In genomic region chr18:55853268-55853667, GRCh38 we compare ENCODE assay signal across 13 cellular contexts.
DNase-seq lines count a peak whose midpoint lies in the region; TF ChIP-seq lines count a peak whose summit lies in the region.
"Had no signal": no experiment of that assay in that cellular context is flagged by ENCODE, and none has a peak within 500 bp of the region (broad histone marks: within the 10 kb centered on the region; RNA-seq: fewer than 3 reads in every experiment).

No MANE protein-coding gene starts in this region.

- H3K36me3 ChIP-seq in A673 (ENCODE audit: insufficient read depth, low read length, poor library complexity, severe bottlenecking) (no peaks in the 10 kb centered on the region), mesendoderm (ENCODE audit: control insufficient read depth, insufficient read depth, low read length) (no peaks in the 10 kb centered on the region), transverse colon (no peaks in the 10 kb centered on the region)
- H3K36me3 ChIP-seq: BE2C had no signal

- no peak overlapping the region for H2BK15ac ChIP-seq in mesendoderm (replicated peaks; ENCODE audit: low read depth)

- no peak overlapping the region for H2BK5ac ChIP-seq in mesendoderm (ENCODE audit: low read length)

- no peaks in the 10 kb centered on the region for H3K27me3 ChIP-seq in A673 (replicated peaks; ENCODE audit: insufficient read depth, low read depth, low read length, poor library complexity)
- no peaks in the 10 kb centered on the region for H3K27me3 ChIP-seq in mesendoderm (ENCODE audit: insufficient read depth, low read length, poor library complexity)
- H3K27me3 ChIP-seq in transverse colon, result no peaks in the 10 kb centered on the region
- H3K27me3 ChIP-seq: BE2C had no signal

- peaks cover 47% of the 10 kb centered on the region for H3K4me1 Mint-ChIP-seq in chondrocyte (ENCODE audit: low read depth)
- H3K4me1 Mint-ChIP-seq: CD4-positive, alpha-beta memory T cell had no signal

- H3K4me3 ChIP-seq in A673 (ENCODE audit: low read depth, low read length, poor library complexity, severe bottlenecking), result no peak overlapping the region
- H3K4me3 ChIP-seq in LNCaP clone FGC (ENCODE audit: low read depth, low read length), result no peak overlapping the region
- no peak overlapping the region for H3K4me3 ChIP-seq in mesendoderm (ENCODE audit: low read length)
- no peak overlapping the region for H3K4me3 ChIP-seq in transverse colon
- H3K4me3 ChIP-seq: K562 had no signal

- in situ Hi-C loops in transverse colon (cut with MboI; ENCODE audit: low pct_ligation_motif_present in 1 of 4, low pct_unique_long_range_greater_than_20kb in 1 of 4, low sequenced_read_pairs in 3 of 4), result no loop called here

- no peak overlapping the region for H3K56ac ChIP-seq in mesendoderm (ENCODE audit: low read length)

- BruUV-seq in A673 (replicated peaks; lab: Mats Ljungman, UMichigan), result no TSS peak

- H3K27ac ChIP-seq in A673 (ENCODE audit: low read depth, low read length, poor library complexity, severe bottlenecking), result no peak overlapping the region
- no peak overlapping the region for H3K27ac ChIP-seq in mesendoderm (ENCODE audit: low read depth, low read length)
- H3K27ac ChIP-seq in transverse colon, result no peak overlapping the region
- H3K27ac ChIP-seq: C4-2B had no signal

- no peak overlapping the region for H3K4ac ChIP-seq in mesendoderm (ENCODE audit: low read depth, low read length)

- no peaks in the 10 kb centered on the region for H3K9me3 Mint-ChIP-seq in chondrocyte (ENCODE audit: low read depth)
- H3K9me3 Mint-ChIP-seq: H9 had no signal

- intact Hi-C loops in A673 (cut with micrococcal nuclease; ENCODE audit: unreplicated experiment), result loop anchor here (10.0 kb wide), 3 partner anchors 618 to 758 kb away; no protein-coding TSS in a partner anchor
- intact Hi-C loops in transverse colon (cut with DNase I; ENCODE audit: low total_unique reads), result no loop called here

- H3K79me1 ChIP-seq in mesendoderm (ENCODE audit: low read length), result no peaks in the 10 kb centered on the region

- no peaks in the 10 kb centered on the region for H3K79me2 ChIP-seq in mesendoderm (ENCODE audit: control insufficient read depth, insufficient read depth, low read length)

- H3K36me3 Mint-ChIP-seq in chondrocyte (ENCODE audit: low read depth), result no peaks in the 10 kb centered on the region
- H3K36me3 Mint-ChIP-seq: CD4-positive, alpha-beta memory T cell had no signal

- TF ChIP-seq CTCF in A673 (conservative IDR thresholded peaks at IDR 0.05; ENCODE audit: low read depth, low read length), result 0 out of 2 replicates have a peak, but pooled peaks have one; percentile 23
- 0 out of 2 replicates have a peak, but pooled peaks have one; percentile 12 for TF ChIP-seq CTCF in LNCaP clone FGC (IDR thresholded peaks at IDR 0.05; ENCODE audit: control insufficient read depth, extremely low read depth, insufficient read depth)
- TF ChIP-seq CTCF in chondrocyte (IDR thresholded peaks at IDR 0.05), result peak; percentile 35
- TF ChIP-seq CTCF in transverse colon (IDR thresholded peaks at IDR 0.05), result no peak

- TF ChIP-seq POLR2A in transverse colon (IDR thresholded peaks at IDR 0.05), result no peak

- H2BK120ac ChIP-seq in mesendoderm (ENCODE audit: low read depth, low read length), result no peak overlapping the region

- H3K27me3 Mint-ChIP-seq in chondrocyte (ENCODE audit: low read depth), result no peaks in the 10 kb centered on the region
- H3K27me3 Mint-ChIP-seq: CD4-positive, alpha-beta memory T cell had no signal

- DNase-seq in A673 (ENCODE audit: low spot score) (peak; percentile 30), LNCaP clone FGC (ENCODE audit: low read depth) (no peak), chondrocyte (ENCODE audit: low spot score) (no peak), mesendoderm (peak; percentile 21), NOMO-1 treated with DMSO at 0.1 percent for 48 hours (lab: John Stamatoyannopoulos, UW; ENCODE audit: unreplicated experiment) (no peak), transverse colon (no peak)
- DNase-seq in stimulated activated CD4-positive, alpha-beta T cell treated with anti-CD3 and anti-CD28 coated beads, Interleukin-1b, Interleukin-23, amount 100 ng/mL, for 48 hours, result no peak
- DNase-seq: BE2C; CD4-positive, alpha-beta memory T cell; GF-D8; H9 had no signal

- H3K18ac ChIP-seq in mesendoderm (ENCODE audit: low read length), result no peak overlapping the region

- no peak overlapping the region for H3K27ac Mint-ChIP-seq in chondrocyte (ENCODE audit: unreplicated experiment)
- H3K27ac Mint-ChIP-seq: CD4-positive, alpha-beta memory T cell; H9 had no signal

- H3K23ac ChIP-seq in mesendoderm (ENCODE audit: low read length), result no peak overlapping the region

- CTCF ChIA-PET in A673 (lab: Charles Lee), result no interaction called here

- no peak overlapping the region for H4K8ac ChIP-seq in mesendoderm (ENCODE audit: low read depth, low read length)

- H3K4me3 Mint-ChIP-seq in chondrocyte (ENCODE audit: unreplicated experiment), result no peak overlapping the region
- H3K4me3 Mint-ChIP-seq: CD4-positive, alpha-beta memory T cell; H9 had no signal

- POLR2A ChIA-PET in A673 (lab: Charles Lee; ENCODE audit: low non-redundant PET), result no interaction called here

- no peaks in the 10 kb centered on the region for H3K9me3 ChIP-seq in A673 (ENCODE audit: low read depth, low read length, poor library complexity, severe bottlenecking)
- H3K9me3 ChIP-seq in transverse colon, result no peaks in the 10 kb centered on the region
- H3K9me3 ChIP-seq: BE2C had no signal

- H2AK5ac ChIP-seq in mesendoderm (ENCODE audit: low read length), result no peak overlapping the region

- H3K4me1 ChIP-seq in A673 (ENCODE audit: insufficient read depth, low read length, poor library complexity, severe bottlenecking), result peaks cover 20% of the 10 kb centered on the region
- no peaks in the 10 kb centered on the region for H3K4me1 ChIP-seq in mesendoderm (ENCODE audit: control insufficient read depth, low read depth, low read length)
- H3K4me1 ChIP-seq in transverse colon, result no peaks in the 10 kb centered on the region
- H3K4me1 ChIP-seq: BE2C had no signal

- no peak overlapping the region for H3K9ac ChIP-seq in mesendoderm (ENCODE audit: low read length)

- no peak overlapping the region for H4K5ac ChIP-seq in mesendoderm (ENCODE audit: low read length)

- no peak for TF ChIP-seq EP300 in transverse colon (IDR thresholded peaks at IDR 0.05; ENCODE audit: low read depth)

- no peak overlapping the region for H3K4me2 ChIP-seq in mesendoderm (ENCODE audit: low read length)

- no CpG with 5 or more reads among the region's 3 CpGs for WGBS in mesendoderm (ENCODE audit: extremely low coverage, insufficient coverage, low lambda C conversion rate)
- whole genome bisulfite sequencing in transverse colon (ENCODE audit: low coverage in 1 of 2), 2 donors, result 73 to 78% methylated on average over 2 to 3 of the region's 3 CpGs

Comparison
In these comparisons a context has a peak if more than half of its experiments do, and no peak if none do; other contexts are left out.
1. DNase-seq: peak in A673 (single experiment) and mesendoderm (single experiment); none in LNCaP clone FGC (single experiment), chondrocyte (single experiment), NOMO-1 treated with DMSO at 0.1 percent for 48 hours (single experiment), transverse colon (single experiment) and stimulated activated CD4-positive, alpha-beta T cell treated with anti-CD3 and anti-CD28 coated beads, Interleukin-1b, Interleukin-23, amount 100 ng/mL, for 48 hours (single experiment).
2. CTCF ChIP-seq: peak in A673 (single experiment), LNCaP clone FGC (single experiment) and chondrocyte (single experiment); none in transverse colon (0 of 5).